28 cellular contexts compared by ENCODE assay signal in genomic region chr11:107243929-107244328, GRCh38.
"Had no signal": no experiment of that assay in that cellular context is flagged by ENCODE, and none has a peak within 500 bp of the region (broad histone marks: within the 10 kb centered on the region; RNA-seq: fewer than 3 reads in every experiment).

No MANE protein-coding gene starts in this region.

- H3K27ac ChIP-seq: colonic mucosa, coronary artery, dorsolateral prefrontal cortex, epithelial cell of prostate, esophagus muscularis mucosa, esophagus squamous epithelium, foreskin keratinocyte, gastrocnemius medialis, gastroesophageal sphincter, heart left ventricle, heart right ventricle had no signal

- H3K9me3 ChIP-seq: colonic mucosa, esophagus muscularis mucosa, esophagus squamous epithelium, gastrocnemius medialis, gastroesophageal sphincter, heart left ventricle, heart right ventricle had no signal

- H3K27me3 ChIP-seq: colonic mucosa, dorsolateral prefrontal cortex, esophagus muscularis mucosa, esophagus squamous epithelium, foreskin keratinocyte, gastrocnemius medialis, gastroesophageal sphincter, heart left ventricle, heart right ventricle had no signal

- H3K4me3 ChIP-seq: colonic mucosa, coronary artery, dorsolateral prefrontal cortex, esophagus muscularis mucosa, esophagus squamous epithelium, gastrocnemius medialis, gastroesophageal sphincter, heart left ventricle, heart right ventricle had no signal

- ATAC-seq: effector memory CD8-positive, alpha-beta T cell; esophagus mucosa; foreskin keratinocyte; gastrocnemius medialis; gastroesophageal sphincter; heart left ventricle; heart right ventricle had no signal

- H3K36me3 ChIP-seq: colonic mucosa, esophagus muscularis mucosa, esophagus squamous epithelium, gastrocnemius medialis, gastroesophageal sphincter, heart left ventricle, heart right ventricle had no signal

- FAIRE-seq: colon, endometrium, endothelial cell of umbilical vein, frontal cortex had no signal

- H3K4me1 ChIP-seq: colonic mucosa, esophagus muscularis mucosa, esophagus squamous epithelium, foreskin keratinocyte, gastrocnemius medialis, gastroesophageal sphincter, heart left ventricle, heart right ventricle had no signal

- DNase-seq: colonic mucosa; cortex of kidney; dermis blood vessel endothelial cell; dorsolateral prefrontal cortex; effector CD4-positive, alpha-beta T cell; effector CD8-positive, alpha-beta T cell; effector memory CD4-positive, alpha-beta T cell; effector memory CD8-positive, alpha-beta T cell; endodermal cell; erythroblast; esophagus squamous epithelium; foreskin fibroblast; foreskin keratinocyte; foreskin melanocyte; gastrocnemius medialis; glutamatergic neuron; head of caudate nucleus; heart left ventricle; heart right ventricle had no signal
